1 cellular context compared by ENCODE assay signal in the genomic region with DNA sequence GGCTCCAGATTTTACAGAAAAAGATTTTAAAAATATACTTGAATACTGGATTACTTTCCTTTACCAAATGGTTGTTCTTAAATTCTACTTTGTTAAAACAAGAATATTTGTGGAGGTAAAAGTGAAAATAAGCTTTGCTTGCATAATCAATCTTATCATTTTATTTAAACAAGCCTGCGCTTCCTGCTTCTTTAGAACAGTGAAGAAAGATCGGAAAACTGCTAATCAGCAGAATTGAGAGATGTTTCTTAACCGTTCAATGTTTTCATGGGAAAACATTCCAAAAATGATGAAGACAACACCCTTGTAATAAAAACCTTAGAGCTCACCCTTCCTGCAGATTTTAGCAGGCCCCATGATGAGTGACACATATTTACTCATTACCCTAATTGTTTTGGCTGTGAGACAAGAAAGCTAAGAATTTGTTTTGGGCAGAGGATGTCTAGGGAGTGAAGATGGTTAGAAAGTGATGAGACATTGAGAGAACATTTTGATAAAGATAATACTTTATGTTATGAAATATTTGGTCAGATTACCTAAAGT.
TF ChIP-seq lines count a peak whose summit lies in the region.

No MANE protein-coding gene starts in this region.

TF ChIP-seq in K562, 482 proteins besides CTCF, POLR2A, EP300 and RAD21:
- TF ChIP-seq, protein P1, sequence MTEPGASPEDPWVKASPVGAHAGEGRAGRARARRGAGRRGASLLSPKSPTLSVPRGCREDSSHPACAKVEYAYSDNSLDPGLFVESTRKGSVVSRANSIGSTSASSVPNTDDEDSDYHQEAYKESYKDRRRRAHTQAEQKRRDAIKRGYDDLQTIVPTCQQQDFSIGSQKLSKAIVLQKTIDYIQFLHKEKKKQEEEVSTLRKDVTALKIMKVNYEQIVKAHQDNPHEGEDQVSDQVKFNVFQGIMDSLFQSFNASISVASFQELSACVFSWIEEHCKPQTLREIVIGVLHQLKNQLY (CRISPR knock-in tag; conservative IDR thresholded peaks at IDR 0.05) = no peak
- TF ChIP-seq MNT (conservative IDR thresholded peaks at IDR 0.05) = no peak
- no peak for TF ChIP-seq RNF219 (CRISPR knock-in tag; IDR thresholded peaks at IDR 0.05)
- peak; percentile 57 for TF ChIP-seq C11orf30 (IDR thresholded peaks at IDR 0.05; ENCODE audit: low read depth)
- peak; percentile 42; the same call in 1 of the 2 replicates for TF ChIP-seq MAFF (IDR thresholded peaks at IDR 0.05; ENCODE audit: low read length)
- no peak for TF ChIP-seq TGIF2 (CRISPR knock-in tag; IDR thresholded peaks at IDR 0.05)
- no peak for TF ChIP-seq TRIM28 (IDR thresholded peaks at IDR 0.05)
- peak; percentile 77 for TF ChIP-seq ZNF316 (IDR thresholded peaks at IDR 0.05)
- peak; percentile 48; the same call in 1 of the 2 replicates for TF ChIP-seq MAFG (tag; conservative IDR thresholded peaks at IDR 0.05)
- TF ChIP-seq HNRNPLL (IDR thresholded peaks at IDR 0.05; ENCODE audit: low read depth, low read length, poor library complexity, severe bottlenecking) = no peak
